1 cellular context compared by ENCODE assay signal in genomic region chr1:153217212-153217611, GRCh38.
TF ChIP-seq lines count a peak whose summit lies in the region.

Gene PRR9 (plus strand): TSS chr1:153217584. CDS start chr1:153218145, 561 bp downstream.

TF ChIP-seq in K562, 482 proteins besides CTCF, POLR2A, EP300 and RAD21 (continued from another document and continues in another):
- no peak for TF ChIP-seq ZFP91 (CRISPR knock-in tag; IDR thresholded peaks at IDR 0.05)
- no peak for TF ChIP-seq ZFP30 (CRISPR knock-in tag; IDR thresholded peaks at IDR 0.05; ENCODE audit: borderline replicate concordance)
- TF ChIP-seq LARP7 (IDR thresholded peaks at IDR 0.05): no peak
- no peak for TF ChIP-seq CCNT2 (IDR thresholded peaks at IDR 0.05; ENCODE audit: borderline replicate concordance, extremely low read depth, insufficient read length, low read depth, low read length)
- no peak for TF ChIP-seq SRSF7 (optimal IDR thresholded peaks at IDR 0.05; ENCODE audit: low read depth, low read length)
- TF ChIP-seq NBN (IDR thresholded peaks at IDR 0.05; ENCODE audit: low read depth): no peak
- no peak for TF ChIP-seq DLX4 (CRISPR knock-in tag; IDR thresholded peaks at IDR 0.05)
- no peak for TF ChIP-seq ZNF124 (CRISPR knock-in tag; IDR thresholded peaks at IDR 0.05)
- TF ChIP-seq BRCA1 (IDR thresholded peaks at IDR 0.05): no peak
- no peak for TF ChIP-seq BRCA1 (CRISPR knock-in tag; IDR thresholded peaks at IDR 0.05)
- TF ChIP-seq CTBP1 (IDR thresholded peaks at IDR 0.05; ENCODE audit: borderline replicate concordance): peak; percentile 44; the same call in 1 of the 2 replicates
- TF ChIP-seq ZBTB8A (IDR thresholded peaks at IDR 0.05; ENCODE audit: partially characterized antibody): no peak
- no peak for TF ChIP-seq TAF9B (IDR thresholded peaks at IDR 0.05; ENCODE audit: partially characterized antibody)
- TF ChIP-seq ZNF143 (CRISPR knock-in tag; IDR thresholded peaks at IDR 0.05): no peak
- no peak for TF ChIP-seq STAT5B (CRISPR knock-in tag; IDR thresholded peaks at IDR 0.05)
- no peak for TF ChIP-seq POLR2B (IDR thresholded peaks at IDR 0.05; ENCODE audit: low read depth, partially characterized antibody)
- no peak for TF ChIP-seq ZNF134 (CRISPR knock-in tag; conservative IDR thresholded peaks at IDR 0.05)
- TF ChIP-seq CCAR2 (IDR thresholded peaks at IDR 0.05; ENCODE audit: low read depth, low read length): no peak
- no peak for TF ChIP-seq MLX (CRISPR knock-in tag; conservative IDR thresholded peaks at IDR 0.05)
- no peak for TF ChIP-seq ZNF146 (CRISPR knock-in tag; IDR thresholded peaks at IDR 0.05; ENCODE audit: unreplicated experiment)
- no peak for TF ChIP-seq CREB1 (IDR thresholded peaks at IDR 0.05)
- TF ChIP-seq CREB1 (CRISPR knock-in tag; IDR thresholded peaks at IDR 0.05): no peak
- no peak for TF ChIP-seq HDAC2 (IDR thresholded peaks at IDR 0.05)
- TF ChIP-seq PPARD (CRISPR knock-in tag; IDR thresholded peaks at IDR 0.05): no peak
- no peak for TF ChIP-seq SIRT6 (IDR thresholded peaks at IDR 0.05; ENCODE audit: low read depth, low read length)
- TF ChIP-seq POU5F1 (IDR thresholded peaks at IDR 0.05; ENCODE audit: borderline replicate concordance, low read depth, low read length, partially characterized antibody): no peak
- no peak for TF ChIP-seq THRAP3 (IDR thresholded peaks at IDR 0.05; ENCODE audit: borderline replicate concordance)
- TF ChIP-seq GABPA (tag; conservative IDR thresholded peaks at IDR 0.05; ENCODE audit: low read depth): peak; percentile 46; the same call in 1 of the 2 replicates
- TF ChIP-seq POLR2AphosphoS5 (IDR thresholded peaks at IDR 0.05; ENCODE audit: control insufficient read depth, insufficient read depth, low read depth, low read length): no peak
- peak; percentile 41; the same call in 1 of the 2 replicates for TF ChIP-seq TEAD4 (IDR thresholded peaks at IDR 0.05; ENCODE audit: low read length)
- TF ChIP-seq TEAD4 (CRISPR knock-in tag; IDR thresholded peaks at IDR 0.05; ENCODE audit: borderline replicate concordance): no peak
- no peak for TF ChIP-seq ZBTB26 (CRISPR knock-in tag; IDR thresholded peaks at IDR 0.05)
- no peak for TF ChIP-seq ZNF609 (CRISPR knock-in tag; IDR thresholded peaks at IDR 0.05; ENCODE audit: borderline replicate concordance)
- no peak for TF ChIP-seq NCOA1 (IDR thresholded peaks at IDR 0.05; ENCODE audit: low read depth)
- no peak for TF ChIP-seq ZNF444 (CRISPR knock-in tag; IDR thresholded peaks at IDR 0.05)
- no peak for TF ChIP-seq L3MBTL2 (IDR thresholded peaks at IDR 0.05)
- TF ChIP-seq TFE3 (CRISPR knock-in tag; IDR thresholded peaks at IDR 0.05): no peak
- no peak for TF ChIP-seq MLLT1 (IDR thresholded peaks at IDR 0.05)
- TF ChIP-seq CHCHD3 (CRISPR knock-in tag; IDR thresholded peaks at IDR 0.05): no peak
- TF ChIP-seq ZNF717 (CRISPR knock-in tag; IDR thresholded peaks at IDR 0.05): no peak
- TF ChIP-seq ARID3A (IDR thresholded peaks at IDR 0.05; ENCODE audit: borderline replicate concordance, low read depth, low read length): no peak
- no peak for TF ChIP-seq KDM1A (IDR thresholded peaks at IDR 0.05)
- TF ChIP-seq ZSCAN32 (CRISPR knock-in tag; IDR thresholded peaks at IDR 0.05): no peak
- peak; percentile 50 for TF ChIP-seq HMBOX1 (IDR thresholded peaks at IDR 0.05)
- no peak for TF ChIP-seq NFE2 (IDR thresholded peaks at IDR 0.05; ENCODE audit: low read depth)
- TF ChIP-seq ATF3 (IDR thresholded peaks at IDR 0.05): no peak
- no peak for TF ChIP-seq ATF3 (CRISPR knock-in tag; conservative IDR thresholded peaks at IDR 0.05)
- TF ChIP-seq ZNF347 (CRISPR knock-in tag; IDR thresholded peaks at IDR 0.05; ENCODE audit: low read depth): no peak
- TF ChIP-seq ELF4 (CRISPR knock-in tag; IDR thresholded peaks at IDR 0.05): no peak
- no peak for TF ChIP-seq NCOR1 (IDR thresholded peaks at IDR 0.05)
- TF ChIP-seq MCM3 (IDR thresholded peaks at IDR 0.05): no peak
- no peak for TF ChIP-seq ZNF431 (CRISPR knock-in tag; IDR thresholded peaks at IDR 0.05)
- TF ChIP-seq COPS2 (conservative IDR thresholded peaks at IDR 0.05): no peak
- TF ChIP-seq GTF2A2 (tag; IDR thresholded peaks at IDR 0.05): no peak
- TF ChIP-seq ETV1 (tag; conservative IDR thresholded peaks at IDR 0.05; ENCODE audit: low read depth): peak; percentile 44
- no peak for TF ChIP-seq U2AF1 (optimal IDR thresholded peaks at IDR 0.05; ENCODE audit: low read depth, low read length)
- no peak for TF ChIP-seq KDM5B (IDR thresholded peaks at IDR 0.05; ENCODE audit: insufficient replicate concordance, low read depth, low read length)
- no peak for TF ChIP-seq ZNF224 (CRISPR knock-in tag; IDR thresholded peaks at IDR 0.05)
- no peak for TF ChIP-seq MEIS2 (IDR thresholded peaks at IDR 0.05; ENCODE audit: partially characterized antibody)
- TF ChIP-seq HMG20B (CRISPR knock-in tag; IDR thresholded peaks at IDR 0.05): no peak
- no peak for TF ChIP-seq KDM4B (IDR thresholded peaks at IDR 0.05; ENCODE audit: borderline replicate concordance in 2 of 2, low read depth in 1 of 2)
